8 cellular contexts compared by ENCODE assay signal in genomic region chr20:18507218-18508191, GRCh38. TPM values are rescaled to one million over a fixed set of nuclear protein-coding genes. Genes with fewer than 3 reads are reported as not detected.
DNase-seq lines count a peak whose midpoint lies in the region; ATAC-seq, FAIRE-seq and TF ChIP-seq lines count a peak whose summit lies in the region.

Gene SEC23B (plus strand): TSS chr20:18507940. CDS start chr20:18510836, 2,896 bp downstream.

- H3K27ac ChIP-seq in adipose tissue (ENCODE audit: low read depth, low read length) = peak within 1 kb of the TSS; percentile 96
- peak within 1 kb of the TSS; percentile 96 for H3K27ac ChIP-seq in cardiac muscle cell
- peak within 1 kb of the TSS; percentile 100 for H3K27ac ChIP-seq in parathyroid adenoma
- peak within 1 kb of the TSS; percentile 75 to 97 (median 96) for H3K27ac ChIP-seq in tibial nerve

- peaks cover 28% of the 10 kb centered on the region for H3K36me3 ChIP-seq in cardiac muscle cell
- H3K36me3 ChIP-seq in parathyroid adenoma (ENCODE audit: control insufficient read depth, insufficient read depth, low read length) = no peaks in the 10 kb centered on the region
- peaks cover 0 to 26% (median 0%) of the 10 kb centered on the region in 3 donors for H3K36me3 ChIP-seq in tibial nerve

- 0% methylated on average over 69 of the region's 69 CpGs for whole genome bisulfite sequencing in adipose tissue, 3 donors
- WGBS in tibial nerve, 2 donors = 0% methylated on average over 51 to 69 of the region's 69 CpGs

- peaks cover 18% of the 10 kb centered on the region for H3K36me3 Mint-ChIP-seq in T-cell

- no peaks in the 10 kb centered on the region for H3K27me3 ChIP-seq in cardiac muscle cell
- H3K27me3 ChIP-seq in parathyroid adenoma (ENCODE audit: control insufficient read depth, insufficient read depth, low read length) = no peaks in the 10 kb centered on the region
- H3K27me3 ChIP-seq in tibial nerve = peaks cover 0 to 14% of the 10 kb centered on the region in 2 donors

- H3K27me3 Mint-ChIP-seq in T-cell = no peaks in the 10 kb centered on the region

- peak within 1 kb of the TSS; percentile 77 for H3K9ac ChIP-seq in parathyroid adenoma

- peak; percentile 96 for ATAC-seq in HG02840 (IDR thresholded peaks at IDR 0.05; ENCODE audit: low FRiP score, unreplicated experiment)
- ATAC-seq in T-cell (replicated peaks in 1 of 4) = peak; percentile 84 to 95 (median 92)

- H3K4me2 ChIP-seq in parathyroid adenoma (ENCODE audit: low read length) = peak within 1 kb of the TSS; percentile 89

- H3K4me1 ChIP-seq in cardiac muscle cell (ENCODE audit: low read depth) (peaks cover 3% of the 10 kb centered on the region), parathyroid adenoma (no peaks in the 10 kb centered on the region), tibial nerve (peaks cover 0 to 30% (median 10%) of the 10 kb centered on the region in 4 donors)

- H3K4me3 ChIP-seq in cardiac muscle cell = peak within 1 kb of the TSS; percentile 58
- peak within 1 kb of the TSS; percentile 91 for H3K4me3 ChIP-seq in parathyroid adenoma (ENCODE audit: low read depth, low read length)
- peak within 1 kb of the TSS; percentile 47 to 84 (median 75) for H3K4me3 ChIP-seq in tibial nerve

- TF ChIP-seq EP300 in tibial nerve (IDR thresholded peaks at IDR 0.05) = peak; percentile 67 to 96

- peak within 1 kb of the TSS; percentile 94 for H2AFZ ChIP-seq in parathyroid adenoma

- DNase-seq in GM12891 (ENCODE audit: insufficient read length, low spot score) (peak; percentile 88), NCI-H1436 treated with DMSO at 0.1 percent for 48 hours (lab: John Stamatoyannopoulos, UW) (peak; percentile 92), T-cell (peak; percentile 92 to 100 (median 99)), cardiac muscle cell (ENCODE audit: low read depth in 1 of 2, low spot score in 1 of 2) (peak; percentile 98), tibial nerve (ENCODE audit: low spot score in 2 of 2) (peak; percentile 88 to 95)

- H3K9me3 ChIP-seq in cardiac muscle cell (ENCODE audit: low read depth) = no peaks in the 10 kb centered on the region
- no peaks in the 10 kb centered on the region for H3K9me3 ChIP-seq in parathyroid adenoma (ENCODE audit: control insufficient read depth, low read length)
- no peaks in the 10 kb centered on the region for H3K9me3 ChIP-seq in tibial nerve

- no peaks in the 10 kb centered on the region for H3K9me3 Mint-ChIP-seq in T-cell

- H3K27ac Mint-ChIP-seq in T-cell = peak within 1 kb of the TSS; percentile 100

- TF ChIP-seq CTCF in cardiac muscle cell (IDR thresholded peaks at IDR 0.05; ENCODE audit: low read depth, low read length) = no peak
- no peak for TF ChIP-seq CTCF in parathyroid adenoma (IDR thresholded peaks at IDR 0.05)
- TF ChIP-seq CTCF in tibial nerve (IDR thresholded peaks at IDR 0.05) = peak in 1 of 5 experiments; percentile 18

- H3K79me2 ChIP-seq in parathyroid adenoma = peaks cover 8% of the 10 kb centered on the region

- peak within 1 kb of the TSS; percentile 99 to 100 (median 100) for H3K4me3 Mint-ChIP-seq in T-cell

- CTCF ChIA-PET in T-cell (lab: Charles Lee) = interaction anchor here (0.5 to 2.8 kb wide), 17 partner anchors 8 to 1545 kb away, joined by 3 to 41 read pairs (median 4); partner anchors contain the start of genes DZANK1 (in 2 of the 2), RBBP9 (in 2 of the 2), CFAP61 (in 1 of the 2) and CRNKL1 (in 1 of the 2)

- POLR2A ChIA-PET in T-cell (lab: Charles Lee) = interaction anchor here (0.6 to 3.4 kb wide), 30 partner anchors 8 to 1948 kb away, joined by 3 to 59 read pairs (median 4); partner anchors contain the start of genes DZANK1 (in 2 of the 2), POLR3F (in 2 of the 2), RBBP9 (in 2 of the 2) and SMIM26 (in 2 of the 2)

- H3K4me1 Mint-ChIP-seq in T-cell = peaks cover 45 to 50% (median 46%) of the 10 kb centered on the region in 3 donors

- TF ChIP-seq POLR2A in GM12891 (IDR thresholded peaks at IDR 0.05; ENCODE audit: low read depth, low read length) (peak; percentile 86), tibial nerve (IDR thresholded peaks at IDR 0.05) (peak; percentile 44 to 82)

- FAIRE-seq in GM12891 (lab: Jason Lieb, UNC) = peak; percentile 98

TF ChIP-seq in GM12891, 5 proteins besides CTCF, POLR2A, EP300 and RAD21:
- TF ChIP-seq POLR2AphosphoS5 (IDR thresholded peaks at IDR 0.05; ENCODE audit: low read depth, low read length) (peak; percentile 87), SPI1 (IDR thresholded peaks at IDR 0.05; ENCODE audit: low read depth, low read length) (no peak), POU2F2 (IDR thresholded peaks at IDR 0.05; ENCODE audit: low read depth, low read length) (peak; percentile 95), PAX5 (IDR thresholded peaks at IDR 0.05; ENCODE audit: insufficient read depth, low read length, severe bottlenecking) (no peak), TAF1 (IDR thresholded peaks at IDR 0.05; ENCODE audit: low read depth, low read length) (peak; percentile 72)
TF ChIP-seq in GM12891: peak in this region for 3.

RNA-seq across cellular contexts. Expression of gene SEC23B, which starts in this region (rescaled TPM):
- 56.1 TPM for polyA plus RNA-seq in GM12891 (2012; ENCODE audit: low read depth, missing spikeins)
- total RNA-seq in T-cell = 10 to 100 TPM; 34.7 to 51.3 (median 42.1) TPM
- polyA plus RNA-seq in adipose tissue = 10 to 100 TPM; 15.3 to 32.3 (median 28.9) TPM
- 22.9 and 26.6 TPM in 2 replicates for total RNA-seq in cardiac muscle cell
- polyA plus RNA-seq in cardiac muscle cell = 28.9 and 33.7 TPM in 2 replicates
- total RNA-seq in tibial nerve = 10 to 100 TPM; 21.4 to 48.1 (median 30.5) TPM

Comparison
In these comparisons a context has a peak if more than half of its experiments do, and no peak if none do; other contexts are left out.
1. Peak in every context shown above with its lines: DNase-seq, ATAC-seq, H3K4me3 ChIP-seq and H3K27ac ChIP-seq.